In the genomic region with DNA sequence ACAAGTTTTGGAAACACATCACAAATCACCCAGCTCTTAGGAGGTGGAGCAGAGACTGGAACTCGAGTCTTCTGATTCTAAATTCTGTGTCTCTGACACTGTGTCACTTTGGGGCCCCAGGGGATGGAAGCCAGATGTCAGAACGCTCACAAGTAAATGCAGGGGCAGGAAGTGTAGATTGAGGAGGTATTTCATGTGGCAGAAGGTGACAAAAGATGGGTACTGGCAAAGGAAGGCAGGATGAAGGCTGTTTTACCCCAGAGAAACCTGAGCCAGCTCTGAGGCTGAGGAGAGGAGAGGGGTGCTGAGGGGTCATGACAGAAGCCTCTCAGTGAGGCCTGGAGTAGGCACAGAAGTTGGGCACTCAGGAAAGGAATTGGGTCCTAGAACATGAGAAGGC, we compare ENCODE assay signal across 13 cellular contexts. TPM values are rescaled to one million over a fixed set of nuclear protein-coding genes. Genes with fewer than 3 reads are reported as not detected.
DNase-seq lines count a peak whose midpoint lies in the region; ATAC-seq and TF ChIP-seq lines count a peak whose summit lies in the region.
"Had no signal": no experiment of that assay in that cellular context is flagged by ENCODE, and none has a peak within 500 bp of the region (broad histone marks: within the 10 kb centered on the region; RNA-seq: fewer than 3 reads in every experiment).

No MANE protein-coding gene starts in this region.

- H3K4me3 ChIP-seq in OCI-LY7 (ENCODE audit: low read depth, low read length, poor library complexity, severe bottlenecking), result no peak overlapping the region
- H3K4me3 ChIP-seq: right atrium auricular region, thoracic aorta had no signal

- no TSS peak for BruUV-seq in OCI-LY7 (replicated peaks; lab: Mats Ljungman, UMichigan)

- H3K27ac ChIP-seq in OCI-LY7 (ENCODE audit: low read depth, low read length, poor library complexity, severe bottlenecking), result peak overlapping the region; percentile 57
- H3K27ac ChIP-seq: right atrium auricular region, thoracic aorta had no signal

- peak overlapping the region; percentile 91 for H2AFZ ChIP-seq in OCI-LY7 (ENCODE audit: low read length)

- H3K9me2 ChIP-seq in OCI-LY7 (ENCODE audit: insufficient read depth, low read length), result no peaks in the 10 kb centered on the region

- no peaks in the 10 kb centered on the region for H4K20me1 ChIP-seq in OCI-LY7 (ENCODE audit: insufficient read depth, low read length)

- intact Hi-C loops in OCI-LY7 (cut with micrococcal nuclease; ENCODE audit: unreplicated experiment), result no loop called here

- H3K4me1 ChIP-seq in OCI-LY7 (ENCODE audit: insufficient read depth, low read length, poor library complexity, severe bottlenecking), result peaks cover 35% of the 10 kb centered on the region

- no peak for TF ChIP-seq CTCF in OCI-LY7 (conservative IDR thresholded peaks at IDR 0.05; ENCODE audit: low read length)

- H3K36me3 ChIP-seq in OCI-LY7 (ENCODE audit: insufficient read depth, low read length), result no peaks in the 10 kb centered on the region
- H3K36me3 ChIP-seq: right atrium auricular region, thoracic aorta had no signal

- POLR2A ChIA-PET in OCI-LY7 (lab: Charles Lee), result interaction anchor here (0.8 to 2.5 kb wide), 5 partner anchors 10 to 43 kb away, joined by 3 to 16 read pairs (median 5); a partner anchor contains a TSS

- no peak overlapping the region for H3K4me3 Mint-ChIP-seq in activated CD8-positive, alpha-beta memory T cell treated with anti-CD3 and anti-CD28 coated beads, Interleukin-2, amount 10 ng/mL, durations not matched to agents 7 days and 5 days

- peaks cover 35% of the 10 kb centered on the region for H3K4me1 Mint-ChIP-seq in activated CD8-positive, alpha-beta memory T cell treated with anti-CD3 and anti-CD28 coated beads, Interleukin-2, amount 10 ng/mL, durations not matched to agents 7 days and 5 days

- peak; percentile 58 for ATAC-seq in activated CD8-positive, alpha-beta memory T cell treated with anti-CD3 and anti-CD28 coated beads, Interleukin-2, amount 10 ng/mL, durations not matched to agents 7 days and 5 days
- ATAC-seq in HG03342 (IDR thresholded peaks at IDR 0.05; ENCODE audit: unreplicated experiment) (no peak), GM18858 (IDR thresholded peaks at IDR 0.05; ENCODE audit: unreplicated experiment) (no peak)

- peaks cover 3% of the 10 kb centered on the region; the same call in 1 of the 2 replicates for H3K79me2 ChIP-seq in OCI-LY7 (ENCODE audit: insufficient read depth, low read depth, low read length)

- CTCF ChIA-PET in OCI-LY7 (lab: Charles Lee; ENCODE audit: unreplicated experiment), result interaction anchor here (0.9 kb wide), 1 partner anchor 10 kb away, joined by 3 read pairs; no protein-coding TSS in a partner anchor
- CTCF ChIA-PET in activated CD8-positive, alpha-beta memory T cell treated with anti-CD3 and anti-CD28 coated beads, Interleukin-2, amount 10 ng/mL, durations not matched to agents 7 days and 5 days (lab: Charles Lee), result interaction anchor here (1.1 to 1.7 kb wide), 6 partner anchors 9 to 245 kb away, joined by 3 to 5 read pairs (median 4); no protein-coding TSS in a partner anchor

- peak overlapping the region; percentile 94 for H3K27ac Mint-ChIP-seq in activated CD8-positive, alpha-beta memory T cell treated with anti-CD3 and anti-CD28 coated beads, Interleukin-2, amount 10 ng/mL, durations not matched to agents 7 days and 5 days

- H3K4me2 ChIP-seq in OCI-LY7 (ENCODE audit: low read length), result peak overlapping the region; percentile 38

- no peaks in the 10 kb centered on the region for H3K9me3 ChIP-seq in OCI-LY7 (ENCODE audit: low read length)
- H3K9me3 ChIP-seq: right atrium auricular region, thoracic aorta had no signal

- no peaks in the 10 kb centered on the region for H3K36me3 Mint-ChIP-seq in activated CD8-positive, alpha-beta memory T cell treated with anti-CD3 and anti-CD28 coated beads, Interleukin-2, amount 10 ng/mL, durations not matched to agents 7 days and 5 days
- H3K36me3 Mint-ChIP-seq: naive B cell had no signal

- no peaks in the 10 kb centered on the region for H3K27me3 Mint-ChIP-seq in activated CD8-positive, alpha-beta memory T cell treated with anti-CD3 and anti-CD28 coated beads, Interleukin-2, amount 10 ng/mL, durations not matched to agents 7 days and 5 days

- DNase-seq in OCI-LY7 (ENCODE audit: low spot score) (peak; percentile 79), HPDE6-E6E7 (ENCODE audit: extremely low spot score) (no peak)
- peak; percentile 58 for DNase-seq in activated CD8-positive, alpha-beta memory T cell treated with anti-CD3 and anti-CD28 coated beads, Interleukin-2, amount 10 ng/mL, durations not matched to agents 7 days and 5 days
- DNase-seq in central memory CD4-positive, alpha-beta T cell, result peak; percentile 62
- peak; percentile 41 for DNase-seq in stimulated activated CD8-positive, alpha-beta memory T cell treated with anti-CD3 and anti-CD28 coated beads, Interleukin-4, amount 100 ng/mL, for 48 hours
- DNase-seq: naive B cell, NCI-H1417 treated with DMSO at 0.1 percent for 48 hours, NCI-H524 treated with DMSO at 0.1 percent for 48 hours, T1000 had no signal

- no peaks in the 10 kb centered on the region for H3K9me3 Mint-ChIP-seq in activated CD8-positive, alpha-beta memory T cell treated with anti-CD3 and anti-CD28 coated beads, Interleukin-2, amount 10 ng/mL, durations not matched to agents 7 days and 5 days (ENCODE audit: low read depth)
- H3K9me3 Mint-ChIP-seq: naive B cell had no signal

RNA-seq across cellular contexts. Expression of a gene that starts 6.0 kb away (rescaled TPM):
- total RNA-seq in OCI-LY7 (2014; rRNA removed; shearing (Covaris generic)), result 14.9 and 15.2 TPM in 2 replicates
- 22.7 and 27.2 TPM in 2 replicates for total RNA-seq in OCI-LY7 (2022)
- total RNA-seq in activated CD8-positive, alpha-beta memory T cell treated with anti-CD3 and anti-CD28 coated beads, Interleukin-2, amount 10 ng/mL, durations not matched to agents 7 days and 5 days, result 10 to 100 TPM; 33.4 to 35.4 TPM

RNA-seq across cellular contexts. Expression of a gene that starts 43.5 kb away (rescaled TPM):
- total RNA-seq in OCI-LY7 (2014; rRNA removed; shearing (Covaris generic)), result 440 and 450 TPM in 2 replicates
- total RNA-seq in OCI-LY7 (2022), result 274 and 291 TPM in 2 replicates
- total RNA-seq in activated CD8-positive, alpha-beta memory T cell treated with anti-CD3 and anti-CD28 coated beads, Interleukin-2, amount 10 ng/mL, durations not matched to agents 7 days and 5 days, result 100 to 1,000 TPM; 302 to 331 TPM
